1 cellular context compared by ENCODE assay signal in the genomic region with DNA sequence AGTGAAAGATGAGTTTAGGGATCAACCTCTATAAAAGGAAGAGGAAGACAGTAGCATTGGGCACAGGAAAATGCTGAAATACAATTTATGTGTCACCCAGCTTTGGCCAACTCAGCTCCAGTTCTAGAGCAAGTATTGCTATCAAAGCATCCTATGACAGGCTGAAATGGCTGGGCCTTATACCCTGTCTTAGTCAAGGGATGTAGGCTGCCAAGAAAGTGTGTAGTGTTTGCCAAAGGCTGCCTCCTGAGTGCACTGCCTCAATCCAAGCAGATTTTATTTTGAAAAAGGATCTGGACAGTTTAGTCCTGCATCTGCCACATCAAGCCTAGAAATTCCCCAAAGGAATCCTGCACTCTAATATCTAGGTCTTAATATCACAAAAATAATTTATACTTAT.
TF ChIP-seq lines count a peak whose summit lies in the region.

No MANE protein-coding gene starts in this region.

TF ChIP-seq in GM23338, 12 proteins besides CTCF, POLR2A, EP300 and RAD21 (continued from another document):
- TF ChIP-seq, protein P1, sequence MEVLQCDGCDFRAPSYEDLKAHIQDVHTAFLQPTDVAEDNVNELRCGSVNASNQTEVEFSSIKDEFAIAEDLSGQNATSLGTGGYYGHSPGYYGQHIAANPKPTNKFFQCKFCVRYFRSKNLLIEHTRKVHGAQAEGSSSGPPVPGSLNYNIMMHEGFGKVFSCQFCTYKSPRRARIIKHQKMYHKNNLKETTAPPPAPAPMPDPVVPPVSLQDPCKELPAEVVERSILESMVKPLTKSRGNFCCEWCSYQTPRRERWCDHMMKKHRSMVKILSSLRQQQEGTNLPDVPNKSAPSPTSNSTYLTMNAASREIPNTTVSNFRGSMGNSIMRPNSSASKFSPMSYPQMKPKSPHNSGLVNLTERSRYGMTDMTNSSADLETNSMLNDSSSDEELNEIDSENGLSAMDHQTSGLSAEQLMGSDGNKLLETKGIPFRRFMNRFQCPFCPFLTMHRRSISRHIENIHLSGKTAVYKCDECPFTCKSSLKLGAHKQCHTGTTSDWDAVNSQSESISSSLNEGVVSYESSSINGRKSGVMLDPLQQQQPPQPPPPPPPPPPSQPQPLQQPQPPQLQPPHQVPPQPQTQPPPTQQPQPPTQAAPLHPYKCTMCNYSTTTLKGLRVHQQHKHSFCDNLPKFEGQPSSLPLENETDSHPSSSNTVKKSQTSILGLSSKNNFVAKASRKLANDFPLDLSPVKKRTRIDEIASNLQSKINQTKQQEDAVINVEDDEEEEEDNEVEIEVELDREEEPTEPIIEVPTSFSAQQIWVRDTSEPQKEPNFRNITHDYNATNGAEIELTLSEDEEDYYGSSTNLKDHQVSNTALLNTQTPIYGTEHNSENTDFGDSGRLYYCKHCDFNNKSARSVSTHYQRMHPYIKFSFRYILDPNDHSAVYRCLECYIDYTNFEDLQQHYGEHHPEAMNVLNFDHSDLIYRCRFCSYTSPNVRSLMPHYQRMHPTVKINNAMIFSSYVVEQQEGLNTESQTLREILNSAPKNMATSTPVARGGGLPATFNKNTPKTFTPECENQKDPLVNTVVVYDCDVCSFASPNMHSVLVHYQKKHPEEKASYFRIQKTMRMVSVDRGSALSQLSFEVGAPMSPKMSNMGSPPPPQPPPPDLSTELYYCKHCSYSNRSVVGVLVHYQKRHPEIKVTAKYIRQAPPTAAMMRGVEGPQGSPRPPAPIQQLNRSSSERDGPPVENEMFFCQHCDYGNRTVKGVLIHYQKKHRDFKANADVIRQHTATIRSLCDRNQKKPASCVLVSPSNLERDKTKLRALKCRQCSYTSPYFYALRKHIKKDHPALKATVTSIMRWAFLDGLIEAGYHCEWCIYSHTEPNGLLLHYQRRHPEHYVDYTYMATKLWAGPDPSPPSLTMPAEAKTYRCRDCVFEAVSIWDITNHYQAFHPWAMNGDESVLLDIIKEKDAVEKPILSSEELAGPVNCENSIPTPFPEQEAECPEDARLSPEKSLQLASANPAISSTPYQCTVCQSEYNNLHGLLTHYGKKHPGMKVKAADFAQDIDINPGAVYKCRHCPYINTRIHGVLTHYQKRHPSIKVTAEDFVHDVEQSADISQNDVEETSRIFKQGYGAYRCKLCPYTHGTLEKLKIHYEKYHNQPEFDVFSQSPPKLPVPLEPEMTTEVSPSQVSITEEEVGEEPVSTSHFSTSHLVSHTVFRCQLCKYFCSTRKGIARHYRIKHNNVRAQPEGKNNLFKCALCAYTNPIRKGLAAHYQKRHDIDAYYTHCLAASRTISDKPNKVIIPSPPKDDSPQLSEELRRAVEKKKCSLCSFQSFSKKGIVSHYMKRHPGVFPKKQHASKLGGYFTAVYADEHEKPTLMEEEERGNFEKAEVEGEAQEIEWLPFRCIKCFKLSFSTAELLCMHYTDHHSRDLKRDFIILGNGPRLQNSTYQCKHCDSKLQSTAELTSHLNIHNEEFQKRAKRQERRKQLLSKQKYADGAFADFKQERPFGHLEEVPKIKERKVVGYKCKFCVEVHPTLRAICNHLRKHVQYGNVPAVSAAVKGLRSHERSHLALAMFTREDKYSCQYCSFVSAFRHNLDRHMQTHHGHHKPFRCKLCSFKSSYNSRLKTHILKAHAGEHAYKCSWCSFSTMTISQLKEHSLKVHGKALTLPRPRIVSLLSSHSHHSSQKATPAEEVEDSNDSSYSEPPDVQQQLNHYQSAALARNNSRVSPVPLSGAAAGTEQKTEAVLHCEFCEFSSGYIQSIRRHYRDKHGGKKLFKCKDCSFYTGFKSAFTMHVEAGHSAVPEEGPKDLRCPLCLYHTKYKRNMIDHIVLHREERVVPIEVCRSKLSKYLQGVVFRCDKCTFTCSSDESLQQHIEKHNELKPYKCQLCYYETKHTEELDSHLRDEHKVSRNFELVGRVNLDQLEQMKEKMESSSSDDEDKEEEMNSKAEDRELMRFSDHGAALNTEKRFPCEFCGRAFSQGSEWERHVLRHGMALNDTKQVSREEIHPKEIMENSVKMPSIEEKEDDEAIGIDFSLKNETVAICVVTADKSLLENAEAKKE (CRISPR knock-in tag; IDR thresholded peaks at IDR 0.05), result no peak
- TF ChIP-seq REST (IDR thresholded peaks at IDR 0.05; ENCODE audit: unreplicated experiment), result no peak
